2 cellular contexts compared by ENCODE assay signal in genomic region chr22:32619614-32620426, GRCh38.
TF ChIP-seq lines count a peak whose summit lies in the region.

No MANE protein-coding gene starts in this region.

TF ChIP-seq in HEK293, 187 proteins besides CTCF, POLR2A, EP300 and RAD21 (continued from another document):
- TF ChIP-seq ZNF677 (tag by site-specific recombination; IDR thresholded peaks at IDR 0.05): peak; percentile 84
- no peak for TF ChIP-seq ZNF121 (tag by site-specific recombination; IDR thresholded peaks at IDR 0.05)
- no peak for TF ChIP-seq ZNF302 (tag by site-specific recombination; IDR thresholded peaks at IDR 0.05; ENCODE audit: low read depth)
- TF ChIP-seq ZNF10 (tag by site-specific recombination; IDR thresholded peaks at IDR 0.05): no peak

TF ChIP-seq in K562, 482 proteins besides CTCF, POLR2A, EP300 and RAD21 (continued from another document):
- TF ChIP-seq, protein P1, sequence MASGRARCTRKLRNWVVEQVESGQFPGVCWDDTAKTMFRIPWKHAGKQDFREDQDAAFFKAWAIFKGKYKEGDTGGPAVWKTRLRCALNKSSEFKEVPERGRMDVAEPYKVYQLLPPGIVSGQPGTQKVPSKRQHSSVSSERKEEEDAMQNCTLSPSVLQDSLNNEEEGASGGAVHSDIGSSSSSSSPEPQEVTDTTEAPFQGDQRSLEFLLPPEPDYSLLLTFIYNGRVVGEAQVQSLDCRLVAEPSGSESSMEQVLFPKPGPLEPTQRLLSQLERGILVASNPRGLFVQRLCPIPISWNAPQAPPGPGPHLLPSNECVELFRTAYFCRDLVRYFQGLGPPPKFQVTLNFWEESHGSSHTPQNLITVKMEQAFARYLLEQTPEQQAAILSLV (tag; IDR thresholded peaks at IDR 0.05): no peak
- TF ChIP-seq NFE2 (IDR thresholded peaks at IDR 0.05; ENCODE audit: low read depth) (peak; percentile 75), CHD4 (IDR thresholded peaks at IDR 0.05; ENCODE audit: insufficient read depth, insufficient replicate concordance, low read depth, low read length, poor library complexity, severe bottlenecking) (peak; percentile 43), BCOR (IDR thresholded peaks at IDR 0.05) (peak; percentile 80; the same call in 1 of the 2 replicates), ZBTB34 (CRISPR knock-in tag; IDR thresholded peaks at IDR 0.05) (no peak), BDP1 (IDR thresholded peaks at IDR 0.05; ENCODE audit: insufficient read depth, insufficient read length) (no peak), TRIM24 (IDR thresholded peaks at IDR 0.05) (0 out of 4 replicates have a peak, but pooled peaks of 1 of the 2 experiments have one; percentile 32), KDM1A (IDR thresholded peaks at IDR 0.05) (peak in 1 of 2 experiments; percentile 25; a peak in 1 of 4 replicates), NR2C1 (IDR thresholded peaks at IDR 0.05) (no peak), NR2C1 (tag; IDR thresholded peaks at IDR 0.05) (peak; percentile 34; the same call in 1 of the 2 replicates), E2F3 (CRISPR knock-in tag; IDR thresholded peaks at IDR 0.05) (0 out of 2 replicates have a peak, but pooled peaks have one; percentile 8), RFX5 (IDR thresholded peaks at IDR 0.05; ENCODE audit: low read depth, low read length) (no peak), NFXL1 (CRISPR knock-in tag; IDR thresholded peaks at IDR 0.05) (no peak)
- TF ChIP-seq, protein P2, sequence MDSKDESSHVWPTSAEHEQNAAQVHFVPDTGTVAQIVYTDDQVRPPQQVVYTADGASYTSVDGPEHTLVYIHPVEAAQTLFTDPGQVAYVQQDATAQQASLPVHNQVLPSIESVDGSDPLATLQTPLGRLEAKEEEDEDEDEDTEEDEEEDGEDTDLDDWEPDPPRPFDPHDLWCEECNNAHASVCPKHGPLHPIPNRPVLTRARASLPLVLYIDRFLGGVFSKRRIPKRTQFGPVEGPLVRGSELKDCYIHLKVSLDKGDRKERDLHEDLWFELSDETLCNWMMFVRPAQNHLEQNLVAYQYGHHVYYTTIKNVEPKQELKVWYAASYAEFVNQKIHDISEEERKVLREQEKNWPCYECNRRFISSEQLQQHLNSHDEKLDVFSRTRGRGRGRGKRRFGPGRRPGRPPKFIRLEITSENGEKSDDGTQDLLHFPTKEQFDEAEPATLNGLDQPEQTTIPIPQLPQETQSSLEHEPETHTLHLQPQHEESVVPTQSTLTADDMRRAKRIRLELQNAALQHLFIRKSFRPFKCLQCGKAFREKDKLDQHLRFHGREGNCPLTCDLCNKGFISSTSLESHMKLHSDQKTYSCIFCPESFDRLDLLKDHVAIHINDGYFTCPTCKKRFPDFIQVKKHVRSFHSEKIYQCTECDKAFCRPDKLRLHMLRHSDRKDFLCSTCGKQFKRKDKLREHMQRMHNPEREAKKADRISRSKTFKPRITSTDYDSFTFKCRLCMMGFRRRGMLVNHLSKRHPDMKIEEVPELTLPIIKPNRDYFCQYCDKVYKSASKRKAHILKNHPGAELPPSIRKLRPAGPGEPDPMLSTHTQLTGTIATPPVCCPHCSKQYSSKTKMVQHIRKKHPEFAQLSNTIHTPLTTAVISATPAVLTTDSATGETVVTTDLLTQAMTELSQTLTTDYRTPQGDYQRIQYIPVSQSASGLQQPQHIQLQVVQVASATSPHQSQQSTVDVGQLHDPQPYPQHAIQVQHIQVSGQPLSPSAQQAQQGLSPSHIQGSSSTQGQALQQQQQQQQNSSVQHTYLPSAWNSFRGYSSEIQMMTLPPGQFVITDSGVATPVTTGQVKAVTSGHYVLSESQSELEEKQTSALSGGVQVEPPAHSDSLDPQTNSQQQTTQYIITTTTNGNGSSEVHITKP (IDR thresholded peaks at IDR 0.05; ENCODE audit: partially characterized antibody): no peak
